In genomic region chr19:30666301-30666803, GRCh38 we compare ENCODE assay signal across 8 cellular contexts.
DNase-seq lines count a peak whose midpoint lies in the region; ATAC-seq and TF ChIP-seq lines count a peak whose summit lies in the region.

No MANE protein-coding gene starts in this region.

- ATAC-seq in gastroesophageal sphincter (no peak), GM18498 (IDR thresholded peaks at IDR 0.05; ENCODE audit: unreplicated experiment) (no peak)

- TF ChIP-seq EP300 in gastroesophageal sphincter (IDR thresholded peaks at IDR 0.05) = no peak

- H3K27me3 ChIP-seq in AG04450 (ENCODE audit: control insufficient read depth, insufficient read depth, low read length) = no peaks in the 10 kb centered on the region
- H3K27me3 ChIP-seq in gastroesophageal sphincter = peaks cover 34% of the 10 kb centered on the region
- no peaks in the 10 kb centered on the region for H3K27me3 ChIP-seq in prostate gland (replicated peaks; ENCODE audit: insufficient read depth)

- H3K36me3 ChIP-seq in gastroesophageal sphincter (no peaks in the 10 kb centered on the region), prostate gland (no peaks in the 10 kb centered on the region)

- CTCF ChIA-PET in AG04450 (lab: Charles Lee) = interaction anchor here (0.5 to 6.3 kb wide), 12 partner anchors 9 to 1675 kb away, joined by 3 to 120 read pairs (median 4); no protein-coding TSS in a partner anchor

- no peaks in the 10 kb centered on the region for H3K9me3 ChIP-seq in AG04450 (ENCODE audit: control insufficient read depth, insufficient read depth, low read length)
- no peaks in the 10 kb centered on the region for H3K9me3 ChIP-seq in gastroesophageal sphincter
- H3K9me3 ChIP-seq in prostate gland = no peaks in the 10 kb centered on the region

- H3K27ac ChIP-seq in AG04450 (ENCODE audit: low read depth, low read length) (no peak overlapping the region), gastroesophageal sphincter (peak overlapping the region in 1 of 4 donors; percentile 30), prostate gland (no peak overlapping the region)

- DNase-seq in AG04450 (ENCODE audit: low read depth, low spot score) (no peak), NCI-H748 (lab: John Stamatoyannopoulos, UW; ENCODE audit: unreplicated experiment) (peak; percentile 70), prostate gland (ENCODE audit: low spot score) (no peak), NCI-H1048 (lab: John Stamatoyannopoulos, UW) (no peak)
- DNase-seq in activated T-cell treated with anti-CD3 and anti-CD28 coated beads, Interleukin-2, amount 50 U/mL, for 1 hour = peak; percentile 44

- TF ChIP-seq CTCF in AG04450 (IDR thresholded peaks at IDR 0.05; ENCODE audit: low read depth, low read length) = peak; percentile 98
- TF ChIP-seq CTCF in GM12873 (IDR thresholded peaks at IDR 0.05; ENCODE audit: insufficient read depth, low read depth, low read length, missing control alignments) = peak; percentile 91
- peak; percentile 68 to 93 (median 82) for TF ChIP-seq CTCF in gastroesophageal sphincter (IDR thresholded peaks at IDR 0.05)
- peak; percentile 64 to 74 (median 70) for TF ChIP-seq CTCF in prostate gland (IDR thresholded peaks at IDR 0.05)

- H3K4me1 ChIP-seq in gastroesophageal sphincter = peaks cover 0 to 59% (median 3%) of the 10 kb centered on the region in 3 donors
- H3K4me1 ChIP-seq in prostate gland (replicated peaks) = no peaks in the 10 kb centered on the region

- intact Hi-C loops in prostate gland (cut with DNase I) = no loop called here

- H3K4me3 ChIP-seq in AG04450 (ENCODE audit: low read depth, low read length) (no peak overlapping the region), gastroesophageal sphincter (no peak overlapping the region), prostate gland (no peak overlapping the region)

- POLR2A ChIA-PET in AG04450 (lab: Yijun Ruan, JAX) = no interaction called here

- TF ChIP-seq POLR2A in gastroesophageal sphincter (IDR thresholded peaks at IDR 0.05) (no peak), prostate gland (IDR thresholded peaks at IDR 0.05) (no peak)

- 1 to 10% methylated on average over 4 to 8 of the region's 11 CpGs for WGBS in gastroesophageal sphincter (ENCODE audit: low coverage in 1 of 2), 2 donors
- 4% methylated on average over 11 of the region's 11 CpGs for WGBS in prostate gland

Comparison
In these comparisons a context has a peak if more than half of its experiments do, and no peak if none do; other contexts are left out.
1. DNase-seq: peak in NCI-H748 (single experiment) and activated T-cell treated with anti-CD3 and anti-CD28 coated beads, Interleukin-2, amount 50 U/mL, for 1 hour (single experiment); none in AG04450 (single experiment), prostate gland (single experiment) and NCI-H1048 (single experiment).
2. Peak in every context shown above with its lines, with median percentiles within 50 percentile points of each other: CTCF ChIP-seq.